Comparison of ENCODE assay signal across 1 cellular context in genomic region chr2:128090909-128091690, GRCh38.
TF ChIP-seq lines count a peak whose summit lies in the region.

Gene UGGT1 (plus strand): TSS chr2:128091200. CDS start chr2:128091358, 158 bp downstream.

TF ChIP-seq in K562, 482 proteins besides CTCF, POLR2A, EP300 and RAD21 (continued from another document and continues in another):
- TF ChIP-seq MBD1 (CRISPR knock-in tag; IDR thresholded peaks at IDR 0.05) = no peak
- TF ChIP-seq HINFP (tag; conservative IDR thresholded peaks at IDR 0.05; ENCODE audit: low read depth) = no peak
- no peak for TF ChIP-seq DLX4 (CRISPR knock-in tag; IDR thresholded peaks at IDR 0.05)
- TF ChIP-seq SREBF2 (CRISPR knock-in tag; IDR thresholded peaks at IDR 0.05) = no peak
- TF ChIP-seq MCM2 (IDR thresholded peaks at IDR 0.05; ENCODE audit: low read depth) = no peak
- TF ChIP-seq BCOR (IDR thresholded peaks at IDR 0.05) = peak; percentile 87
- TF ChIP-seq E2F3 (CRISPR knock-in tag; IDR thresholded peaks at IDR 0.05) = no peak
- TF ChIP-seq ZFP91 (CRISPR knock-in tag; IDR thresholded peaks at IDR 0.05) = peak; percentile 70; the same call in 1 of the 2 replicates
- TF ChIP-seq GTF2B (IDR thresholded peaks at IDR 0.05; ENCODE audit: extremely low read depth, insufficient read length) = no peak
- no peak for TF ChIP-seq ILF3 (IDR thresholded peaks at IDR 0.05; ENCODE audit: borderline replicate concordance)
- no peak for TF ChIP-seq SFPQ (IDR thresholded peaks at IDR 0.05; ENCODE audit: low read depth, low read length)
- no peak for TF ChIP-seq GMEB1 (CRISPR knock-in tag; IDR thresholded peaks at IDR 0.05)
- no peak for TF ChIP-seq TRIM25 (IDR thresholded peaks at IDR 0.05; ENCODE audit: borderline replicate concordance)
- TF ChIP-seq ZNF184 (CRISPR knock-in tag; IDR thresholded peaks at IDR 0.05) = no peak
- no peak for TF ChIP-seq ZNF41 (CRISPR knock-in tag; conservative IDR thresholded peaks at IDR 0.05)
- TF ChIP-seq CSDE1 (IDR thresholded peaks at IDR 0.05) = no peak
- TF ChIP-seq KLF1 (tag; IDR thresholded peaks at IDR 0.05) = peak; percentile 70; the same call in 1 of the 2 replicates
- TF ChIP-seq ZNF280B (CRISPR knock-in tag; IDR thresholded peaks at IDR 0.05) = no peak
- no peak for TF ChIP-seq CCAR2 (IDR thresholded peaks at IDR 0.05; ENCODE audit: low read depth, low read length)
- no peak; the same call in 1 of the 2 replicates for TF ChIP-seq GTF2F1 (IDR thresholded peaks at IDR 0.05; ENCODE audit: low read depth, low read length)
- TF ChIP-seq GATAD2A (IDR thresholded peaks at IDR 0.05) = no peak
- TF ChIP-seq ZNF217 (CRISPR knock-in tag; IDR thresholded peaks at IDR 0.05) = no peak
- TF ChIP-seq SRSF7 (optimal IDR thresholded peaks at IDR 0.05; ENCODE audit: low read depth, low read length) = no peak
- no peak for TF ChIP-seq THRA (IDR thresholded peaks at IDR 0.05)
- no peak for TF ChIP-seq ZNF347 (CRISPR knock-in tag; IDR thresholded peaks at IDR 0.05; ENCODE audit: low read depth)
- no peak for TF ChIP-seq HDAC8 (tag; IDR thresholded peaks at IDR 0.05)
- no peak for TF ChIP-seq ZNF644 (tag; IDR thresholded peaks at IDR 0.05; ENCODE audit: low read depth)
- no peak for TF ChIP-seq ZNF174 (CRISPR knock-in tag; IDR thresholded peaks at IDR 0.05)
- no peak for TF ChIP-seq DEAF1 (CRISPR knock-in tag; IDR thresholded peaks at IDR 0.05)
- TF ChIP-seq KDM2B (CRISPR knock-in tag; IDR thresholded peaks at IDR 0.05) = no peak
- no peak for TF ChIP-seq PHF21A (IDR thresholded peaks at IDR 0.05; ENCODE audit: borderline replicate concordance, low read depth)
- TF ChIP-seq ZC3H4 (CRISPR knock-in tag; IDR thresholded peaks at IDR 0.05; ENCODE audit: borderline replicate concordance) = peak; percentile 59; the same call in 1 of the 2 replicates
- TF ChIP-seq MYBL2 (IDR thresholded peaks at IDR 0.05; ENCODE audit: low read depth) = no peak
- TF ChIP-seq MYBL2 (CRISPR knock-in tag; IDR thresholded peaks at IDR 0.05; ENCODE audit: borderline replicate concordance) = no peak
- TF ChIP-seq PRMT5 (CRISPR knock-in tag; IDR thresholded peaks at IDR 0.05) = no peak
- no peak for TF ChIP-seq ZNF512 (tag; IDR thresholded peaks at IDR 0.05)
- no peak for TF ChIP-seq NFIX (CRISPR knock-in tag; IDR thresholded peaks at IDR 0.05; ENCODE audit: low read depth)
- no peak for TF ChIP-seq ZBED1 (IDR thresholded peaks at IDR 0.05)
- no peak for TF ChIP-seq IRF1 (CRISPR knock-in tag; IDR thresholded peaks at IDR 0.05; ENCODE audit: borderline replicate concordance)
